26 cellular contexts compared by ENCODE assay signal in the genomic region with DNA sequence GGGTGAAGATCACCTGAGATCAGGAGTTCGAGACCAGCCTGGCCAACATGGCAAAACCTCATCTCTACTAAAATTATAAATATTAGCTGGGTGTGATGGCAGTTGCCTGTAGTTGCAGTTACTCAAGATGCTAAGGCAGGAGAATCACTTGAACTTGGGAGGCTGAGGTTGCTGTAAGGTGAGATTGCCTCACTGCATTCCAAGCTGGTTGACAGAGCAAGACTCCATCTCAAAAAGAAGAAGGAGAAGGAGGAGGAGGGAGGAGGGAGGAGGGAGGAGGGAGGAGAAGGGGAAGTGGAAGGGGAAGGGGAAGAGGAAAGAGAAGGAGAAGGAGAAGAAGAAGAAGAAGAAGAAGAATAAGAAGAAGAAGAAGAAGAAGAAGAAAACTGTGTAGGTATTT. TPM values are rescaled to one million over a fixed set of nuclear protein-coding genes. Genes with fewer than 3 reads are reported as not detected.
"Had no signal": no experiment of that assay in that cellular context is flagged by ENCODE, and none has a peak within 500 bp of the region (broad histone marks: within the 10 kb centered on the region; RNA-seq: fewer than 3 reads in every experiment).

No MANE protein-coding gene starts in this region.

- H3K4me1 ChIP-seq: colonic mucosa, heart left ventricle, neural progenitor cell, pancreas, stomach, transverse colon had no signal

- H3K27ac ChIP-seq: colonic mucosa, heart left ventricle, neural progenitor cell, pancreas, stomach, thoracic aorta, transverse colon had no signal

- H3K4me3 ChIP-seq: colonic mucosa, heart left ventricle, mucosa of descending colon, neural progenitor cell, pancreas, stomach, thoracic aorta, transverse colon had no signal

- DNase-seq: colonic mucosa; dermis blood vessel endothelial cell; erythroblast; heart left ventricle; hippocampal formation; kidney glomerular epithelial cell; mucosa of descending colon; occipital lobe; pancreas; right cardiac atrium; small intestine; stimulated activated CD4-positive, alpha-beta T cell treated with anti-CD3 and anti-CD28 coated beads, Interleukin-12 subunit alpha, Interleukin-12 subunit beta, amount 100 ng/mL, for 4 hours; stimulated activated naive CD4-positive, alpha-beta T cell; stomach; substantia nigra; transverse colon had no signal

- H3K27me3 ChIP-seq: colonic mucosa, neural progenitor cell, stomach, transverse colon had no signal

- H3K9me3 ChIP-seq: colonic mucosa, mucosa of descending colon, pancreas, thoracic aorta, transverse colon had no signal

- H3K36me3 ChIP-seq: colonic mucosa, heart left ventricle, neural progenitor cell, pancreas, stomach, thoracic aorta, transverse colon had no signal

RNA-seq across cellular contexts. Expression of gene RNASE10, which starts 17.0 kb away (rescaled TPM):
- total RNA-seq: lung microvascular endothelial cell, myocyte, occipital lobe, stomach, thoracic aorta, transverse colon had no signal

RNA-seq across cellular contexts. Expression of gene RNASE9, which starts 38.5 kb away (rescaled TPM):
- total RNA-seq: colonic mucosa; dermis blood vessel endothelial cell; frontal cortex; glomerular endothelial cell; heart left ventricle; liver; lung microvascular endothelial cell; mucosa of descending colon; myocyte; natural killer cell treated with Interleukin-12 subunit alpha and Interleukin-12 subunit beta and Interleukin-15 and Interleukin-18, amount 100 ng/mL, for 72 hours; occipital lobe; pancreas; progenitor cell of endocrine pancreas; right cardiac atrium; stomach; thoracic aorta; transverse colon; ureter had no signal
